24 cellular contexts compared by ENCODE assay signal in genomic region chr2:12347049-12347448, GRCh38.
DNase-seq lines count a peak whose midpoint lies in the region; ATAC-seq, FAIRE-seq and TF ChIP-seq lines count a peak whose summit lies in the region.
"Had no signal": no experiment of that assay in that cellular context is flagged by ENCODE, and none has a peak within 500 bp of the region (broad histone marks: within the 10 kb centered on the region; RNA-seq: fewer than 3 reads in every experiment).

No MANE protein-coding gene starts in this region.

- TF ChIP-seq RAD21 in HepG2 (CRISPR knock-in tag; IDR thresholded peaks at IDR 0.05): no peak

- H3K4me3 ChIP-seq in choroid plexus epithelial cell (ENCODE audit: low read depth, low read length) (no peak overlapping the region), prostate gland (no peak overlapping the region), HepG2 (replicated peaks in 1 of 3; ENCODE audit: insufficient read depth in 1 of 3, low read depth in 2 of 3, low read length in 3 of 3) (no peak overlapping the region)
- H3K4me3 ChIP-seq: dorsolateral prefrontal cortex, lung, pancreas, SJSA1, smooth muscle cell had no signal

- H4K20me1 ChIP-seq in HepG2 (ENCODE audit: insufficient read depth, low read length): no peaks in the 10 kb centered on the region

- H3K27me3 ChIP-seq in prostate gland (replicated peaks; ENCODE audit: insufficient read depth) (no peaks in the 10 kb centered on the region), HepG2 (ENCODE audit: control insufficient read depth in 1 of 2, insufficient read depth in 2 of 2, low read length in 2 of 2) (no peaks in the 10 kb centered on the region)
- H3K27me3 ChIP-seq: dorsolateral prefrontal cortex, pancreas, SJSA1 had no signal

- H2AFZ ChIP-seq in HepG2 (ENCODE audit: low read length): no peak overlapping the region

- TF ChIP-seq POLR2A in prostate gland (IDR thresholded peaks at IDR 0.05) (no peak), HepG2 (IDR thresholded peaks at IDR 0.05; ENCODE audit: insufficient read depth in 1 of 2, low read depth in 2 of 2, low read length in 2 of 2) (no peak)

- TF ChIP-seq EP300 in HepG2 (IDR thresholded peaks at IDR 0.05; ENCODE audit: low read depth in 2 of 2, low read length in 2 of 2): no peak
- TF ChIP-seq EP300 in HepG2 (CRISPR knock-in tag; IDR thresholded peaks at IDR 0.05; ENCODE audit: borderline replicate concordance): no peak

- WGBS in prostate gland: 32% methylated on average over 4 of the region's 4 CpGs
- 5% methylated on average over 4 of the region's 4 CpGs for WGBS in HepG2 (ENCODE audit: low lambda C conversion rate)

- TF ChIP-seq CTCF in choroid plexus epithelial cell (conservative IDR thresholded peaks at IDR 0.05; ENCODE audit: low read depth, low read length): no peak
- no peak for TF ChIP-seq CTCF in prostate gland (IDR thresholded peaks at IDR 0.05)
- TF ChIP-seq CTCF in HepG2 (CRISPR knock-in tag; IDR thresholded peaks at IDR 0.05): no peak

- intact Hi-C loops in prostate gland (cut with DNase I) (no loop called here), HepG2 (cut with micrococcal nuclease; ENCODE audit: unreplicated experiment) (no loop called here)

- H3K27ac ChIP-seq in prostate gland (no peak overlapping the region), HepG2 (ENCODE audit: extremely low read length, insufficient read depth, low read length) (no peak overlapping the region)
- H3K27ac ChIP-seq: C4-2B, dorsolateral prefrontal cortex, pancreas, SJSA1 had no signal

- H3K4me1 ChIP-seq in prostate gland (replicated peaks) (no peaks in the 10 kb centered on the region), HepG2 (ENCODE audit: insufficient read depth, low read length) (no peaks in the 10 kb centered on the region)
- H3K4me1 ChIP-seq: pancreas, SJSA1 had no signal

- H3K9me3 ChIP-seq in prostate gland (no peaks in the 10 kb centered on the region), HepG2 (ENCODE audit: low read length) (no peaks in the 10 kb centered on the region)
- H3K9me3 ChIP-seq: pancreas, SJSA1 had no signal

- peak; percentile 70 for DNase-seq in M059J (ENCODE audit: low read depth)
- DNase-seq in RPMI7951 (ENCODE audit: low read depth): peak; percentile 84
- peak; percentile 27 for DNase-seq in choroid plexus epithelial cell (ENCODE audit: low read depth)
- peak; percentile 36 for DNase-seq in prostate gland (ENCODE audit: low spot score)
- DNase-seq in activated CD8-positive, alpha-beta memory T cell treated with anti-CD3 and anti-CD28 coated beads, Interleukin-2, amount 50 U/mL, for 4 hours: no peak
- DNase-seq in GM19238 (ENCODE audit: insufficient read length, low spot score): no peak
- DNase-seq in HepG2 (ENCODE audit: low spot score): no peak
- DNase-seq: activated CD4-positive, alpha-beta memory T cell treated with anti-CD3 and anti-CD28 coated beads, Interleukin-2, amount 10 ng/mL, durations not matched to agents 7 days and 5 days; activated CD4-positive, CD25-positive, alpha-beta regulatory T cell treated with anti-CD3 and anti-CD28 coated beads, Interleukin-2, amount 50 U/mL, for 72 hours; activated naive CD8-positive, alpha-beta T cell treated with anti-CD3 and anti-CD28 coated beads for 36 hours; cerebellar nuclear complex; dorsolateral prefrontal cortex; Kasumi-1; kidney glomerular epithelial cell; NCI-H1048; NCI-H1694 treated with DMSO at 0.1 percent for 48 hours; pancreas; stimulated activated CD4-positive, alpha-beta T cell treated with anti-CD3 and anti-CD28 coated beads, Interleukin-1b, Interleukin-23, amount 100 ng/mL, for 48 hours; T-helper 1 cell had no signal

- no peak overlapping the region for H3K9ac ChIP-seq in HepG2 (ENCODE audit: insufficient read depth, low read depth, low read length)

- ATAC-seq in HepG2: no peak
- ATAC-seq: pancreas had no signal

- no peak for FAIRE-seq in HepG2 (lab: Jason Lieb, UNC)
- FAIRE-seq: pancreas, TTC549 had no signal

- no peaks in the 10 kb centered on the region for H3K79me2 ChIP-seq in HepG2 (ENCODE audit: insufficient read depth, low read length)

- POLR2A ChIA-PET in HepG2 (lab: Yijun Ruan, JAX): no interaction called here

- in situ Hi-C loops in HepG2 (cut with HindIII; ENCODE audit: extremely low pct_ligation_motif_present, low pct_unique_long_range_greater_than_20kb): no loop called here

- CTCF ChIA-PET in HepG2 (lab: Yijun Ruan, JAX; ENCODE audit: low intra/inter-chr PET ratio, low total read pairs): no interaction called here

- no peak overlapping the region for H3K4me2 ChIP-seq in HepG2 (ENCODE audit: low read depth, low read length)
- H3K4me2 ChIP-seq: smooth muscle cell had no signal

- H3K36me3 ChIP-seq in prostate gland (no peaks in the 10 kb centered on the region), HepG2 (replicated peaks in 1 of 2; ENCODE audit: control insufficient read depth in 1 of 2, insufficient read depth in 2 of 2, low read length in 2 of 2) (no peaks in the 10 kb centered on the region)
- H3K36me3 ChIP-seq: pancreas, SJSA1 had no signal

- no TSS peak for BruUV-seq in HepG2 (replicated peaks; lab: Mats Ljungman, UMichigan)

TF ChIP-seq in HepG2, 621 proteins besides CTCF, POLR2A, EP300 and RAD21 (continues in another document):
- no peak for TF ChIP-seq SP4 (CRISPR knock-in tag; IDR thresholded peaks at IDR 0.05)
- TF ChIP-seq ZNF274 (CRISPR knock-in tag; IDR thresholded peaks at IDR 0.05): no peak
- no peak for TF ChIP-seq SOX13 (IDR thresholded peaks at IDR 0.05)
- TF ChIP-seq SOX13 (CRISPR knock-in tag; conservative IDR thresholded peaks at IDR 0.05 in 1 of 2, IDR thresholded peaks at IDR 0.05 in 1 of 2): no peak
- no peak for TF ChIP-seq KLF12 (CRISPR knock-in tag; IDR thresholded peaks at IDR 0.05; ENCODE audit: borderline replicate concordance)
- no peak for TF ChIP-seq ZNF776 (CRISPR knock-in tag; IDR thresholded peaks at IDR 0.05)
- TF ChIP-seq ZNF7 (CRISPR knock-in tag; IDR thresholded peaks at IDR 0.05): no peak
- TF ChIP-seq ATF7-NPFF (CRISPR knock-in tag; IDR thresholded peaks at IDR 0.05; ENCODE audit: low read depth): no peak
- TF ChIP-seq PRDM15 (CRISPR knock-in tag; IDR thresholded peaks at IDR 0.05): no peak
- TF ChIP-seq NR1H2 (CRISPR knock-in tag; IDR thresholded peaks at IDR 0.05; ENCODE audit: borderline replicate concordance, low read depth): no peak
- TF ChIP-seq ZNF468 (CRISPR knock-in tag; IDR thresholded peaks at IDR 0.05): no peak
- no peak for TF ChIP-seq SKIL (CRISPR knock-in tag; IDR thresholded peaks at IDR 0.05; ENCODE audit: borderline replicate concordance)
- TF ChIP-seq ZUFSP (CRISPR knock-in tag; IDR thresholded peaks at IDR 0.05; ENCODE audit: borderline replicate concordance): no peak
- no peak for TF ChIP-seq MATR3 (CRISPR knock-in tag; IDR thresholded peaks at IDR 0.05)
- no peak for TF ChIP-seq ASH2L (IDR thresholded peaks at IDR 0.05; ENCODE audit: insufficient read length, low read depth, low read length)

Comparison
In these comparisons a context has a peak if more than half of its experiments do, and no peak if none do; other contexts are left out.
1. DNase-seq: peak in M059J (single experiment), RPMI7951 (single experiment), choroid plexus epithelial cell (single experiment) and prostate gland (single experiment); none in activated CD8-positive, alpha-beta memory T cell treated with anti-CD3 and anti-CD28 coated beads, Interleukin-2, amount 50 U/mL, for 4 hours (single experiment), GM19238 (single experiment) and HepG2 (single experiment).